Comparison of ENCODE assay signal across 12 cellular contexts in the genomic region with DNA sequence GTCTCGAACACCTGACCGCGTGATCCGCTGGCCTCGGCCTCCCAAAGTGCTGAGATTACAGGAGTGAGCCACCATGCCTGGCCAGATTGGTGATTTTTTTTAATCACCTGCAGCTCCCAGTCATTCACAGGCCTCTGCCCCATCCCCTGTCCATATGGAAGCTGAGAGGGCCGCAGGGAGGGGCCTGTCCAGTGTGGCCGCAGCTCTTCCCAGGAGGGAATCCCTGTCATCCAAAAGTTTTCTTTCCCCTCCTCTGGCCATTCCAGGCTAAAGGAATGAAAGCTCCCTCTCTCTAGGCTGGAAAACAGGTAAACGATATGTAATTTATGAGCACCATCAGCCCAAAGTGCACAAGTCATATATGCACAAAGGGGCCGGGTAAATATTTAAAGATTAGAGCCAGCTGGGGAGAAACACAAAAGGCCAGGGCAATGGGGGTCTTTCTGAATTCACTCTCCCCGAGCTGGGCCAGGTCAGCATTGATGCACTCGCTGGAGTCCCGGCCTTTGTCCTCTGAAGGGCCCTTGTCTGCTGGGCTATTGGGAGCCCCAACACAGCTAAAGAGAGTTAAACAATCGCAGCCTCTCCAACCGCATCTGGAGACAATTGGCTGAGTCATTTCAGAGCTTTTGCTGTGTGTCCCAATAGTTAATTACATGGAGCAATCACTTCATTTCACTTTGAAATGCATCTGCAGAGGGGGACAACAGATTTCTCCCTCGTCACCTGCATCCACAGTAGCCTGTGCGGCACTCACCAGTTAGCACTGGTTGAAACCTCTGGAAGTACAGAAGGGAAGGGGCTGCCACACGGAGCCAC. TPM values are rescaled to one million over a fixed set of nuclear protein-coding genes. Genes with fewer than 3 reads are reported as not detected.
DNase-seq lines count a peak whose midpoint lies in the region; TF ChIP-seq lines count a peak whose summit lies in the region.
"Had no signal": no experiment of that assay in that cellular context is flagged by ENCODE, and none has a peak within 500 bp of the region (broad histone marks: within the 10 kb centered on the region; RNA-seq: fewer than 3 reads in every experiment).

No MANE protein-coding gene starts in this region.

- H3K4me1 ChIP-seq in HAP-1: peaks cover 42% of the 10 kb centered on the region
- H3K4me1 ChIP-seq in iPS-18a (ENCODE audit: control insufficient read depth, low read depth, low read length): peaks cover 43% of the 10 kb centered on the region

- H3K27me3 Mint-ChIP-seq in CD14-positive monocyte (ENCODE audit: low read depth in 3 of 3): peaks cover 67 to 75% (median 73%) of the 10 kb centered on the region in 3 donors

- peaks cover 11% of the 10 kb centered on the region for H3K4me1 Mint-ChIP-seq in CD14-positive monocyte

- TF ChIP-seq CTCF in CD14-positive monocyte (IDR thresholded peaks at IDR 0.05): no peak

- H3K9me3 ChIP-seq in HAP-1 (peaks cover 2% of the 10 kb centered on the region; the same call in 1 of the 2 replicates), iPS-18a (ENCODE audit: control insufficient read depth, low read depth, low read length) (no peaks in the 10 kb centered on the region)
- H3K9me3 ChIP-seq: Peyer's patch, thoracic aorta had no signal

- H3K4me3 ChIP-seq in HAP-1: no peak overlapping the region
- peak overlapping the region; percentile 48 for H3K4me3 ChIP-seq in iPS-18a (ENCODE audit: low read length)
- H3K4me3 ChIP-seq: Peyer's patch, thoracic aorta had no signal

- peaks cover 0 to 24% (median 5%) of the 10 kb centered on the region in 7 donors for H3K9me3 Mint-ChIP-seq in CD14-positive monocyte
- H3K9me3 Mint-ChIP-seq: activated naive CD4-positive, alpha-beta T cell treated with anti-CD3 and anti-CD28 coated beads for 36 hours; nephron progenitor cell had no signal

- H3K27me3 ChIP-seq in HAP-1 (ENCODE audit: low read depth) (peaks cover 22% of the 10 kb centered on the region), iPS-18a (ENCODE audit: control insufficient read depth, insufficient read depth, low read length) (peaks cover 10% of the 10 kb centered on the region)

- no peaks in the 10 kb centered on the region for H3K36me3 ChIP-seq in HAP-1 (replicated peaks)
- no peaks in the 10 kb centered on the region for H3K36me3 ChIP-seq in iPS-18a (ENCODE audit: control insufficient read depth, low read depth, low read length)
- H3K36me3 ChIP-seq: Peyer's patch, thoracic aorta had no signal

- H3K9ac ChIP-seq in iPS-18a (ENCODE audit: low read length): peak overlapping the region; percentile 76

- H3K36me3 Mint-ChIP-seq in CD14-positive monocyte: peaks cover 0 to 5% of the 10 kb centered on the region in 2 donors

- H3K27ac Mint-ChIP-seq in CD14-positive monocyte: no peak overlapping the region
- H3K27ac Mint-ChIP-seq: activated naive CD4-positive, alpha-beta T cell treated with anti-CD3 and anti-CD28 coated beads for 36 hours; nephron progenitor cell had no signal

- in situ Hi-C loops in HAP-1 (cut with MboI; ENCODE audit: low sequenced_read_pairs): no loop called here

- H3K27ac ChIP-seq in iPS-18a (ENCODE audit: low read length): peak overlapping the region; percentile 94
- H3K27ac ChIP-seq: Peyer's patch, thoracic aorta had no signal

- DNase-seq in HAP-1 (ENCODE audit: low spot score in 2 of 2) (peak; percentile 70 to 77), NCI-H69 (lab: John Stamatoyannopoulos, UW) (peak; percentile 80), kidney glomerular epithelial cell (lab: John Stamatoyannopoulos, UW) (no peak), CD14-positive monocyte (ENCODE audit: low spot score) (no peak), GOT3 (lab: John Stamatoyannopoulos, UW) (no peak)
- DNase-seq: activated naive CD4-positive, alpha-beta T cell treated with anti-CD3 and anti-CD28 coated beads for 36 hours; DND-41; nephron progenitor cell; Peyer's patch; stimulated activated CD4-positive, alpha-beta T cell treated with anti-CD3 and anti-CD28 coated beads, Interleukin-2, amount 100 ng/mL, for 24 hours had no signal

- intact Hi-C loops in CD14-positive monocyte (cut with micrococcal nuclease): loop anchor here (5.0 to 10.0 kb wide), 3 partner anchors 135 to 185 kb away; partner anchors contain the start of gene ACOT7 (in 1 of the 2)

- H3K4me3 Mint-ChIP-seq in CD14-positive monocyte: peak overlapping the region in 1 of 2 donors; percentile 74
- H3K4me3 Mint-ChIP-seq: activated naive CD4-positive, alpha-beta T cell treated with anti-CD3 and anti-CD28 coated beads for 36 hours; nephron progenitor cell had no signal

RNA-seq across cellular contexts. Expression of gene HES3, which starts 3.8 kb away (rescaled TPM):
- not detected for polyA plus RNA-seq in CD14-positive monocyte

RNA-seq across cellular contexts. Expression of gene ICMT, which starts 4.4 kb away (rescaled TPM):
- 10 to 100 TPM; 17.0 to 17.3 TPM for polyA plus RNA-seq in CD14-positive monocyte

RNA-seq across cellular contexts. Expression of gene GPR153, which starts 20.7 kb away (rescaled TPM):
- polyA plus RNA-seq in CD14-positive monocyte: under 1 TPM in 1 of 2 donors, not detected in 1; 0.04 TPM

RNA-seq across cellular contexts. Expression of gene RNF207, which starts 34.2 kb away (rescaled TPM):
- polyA plus RNA-seq in CD14-positive monocyte: under 1 TPM in 1 of 2 donors, not detected in 1; 0.10 TPM

RNA-seq across cellular contexts. Expression of gene RPL22, which starts 40.8 kb away (rescaled TPM):
- polyA plus RNA-seq in CD14-positive monocyte: 10 to 100 TPM; 65.6 to 97.2 TPM

Comparison
In these comparisons a context has a peak if more than half of its experiments do, and no peak if none do; other contexts are left out.
1. DNase-seq: peak in HAP-1 (2 of 2) and NCI-H69 (single experiment); none in kidney glomerular epithelial cell (single experiment), CD14-positive monocyte (single experiment) and GOT3 (single experiment).